ENCODE assay signal across 8 cellular contexts in the genomic region with DNA sequence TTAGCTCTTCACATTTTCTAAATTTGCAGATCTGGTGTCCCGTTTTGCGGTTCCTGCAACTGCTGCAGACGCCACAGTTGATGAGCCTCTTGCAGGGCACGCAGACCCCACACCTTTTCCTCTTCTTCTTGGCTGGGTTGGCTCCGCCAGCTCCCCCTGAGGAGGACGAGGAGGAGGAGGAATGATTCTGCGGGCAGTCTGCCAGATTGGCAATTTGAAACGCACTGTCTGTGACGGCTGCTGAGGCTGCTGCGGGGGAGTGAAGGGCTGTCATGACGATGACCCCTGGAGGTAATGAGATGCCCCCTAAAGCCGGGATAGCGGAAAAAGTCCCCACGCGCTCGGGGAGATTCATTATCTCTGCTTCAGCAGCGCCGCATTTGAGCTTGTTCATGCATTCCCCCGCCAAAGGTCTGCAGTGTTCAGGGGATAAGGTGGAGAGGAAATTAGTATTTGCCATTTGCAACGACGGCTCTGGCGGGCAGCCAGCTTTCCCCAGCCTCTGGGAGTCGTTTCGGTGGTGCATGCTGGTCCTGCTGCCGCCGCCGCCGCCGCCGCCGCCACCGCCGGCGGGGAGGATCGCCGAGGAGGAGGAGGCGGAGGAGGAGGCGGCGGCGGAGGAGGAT. TPM values are rescaled to one million over a fixed set of nuclear protein-coding genes. Genes with fewer than 3 reads are reported as not detected.
A peak's percentile ranks its signal among the peaks of the same experiment; 100 is the strongest.
DNase-seq lines count a peak whose midpoint lies in the region; ATAC-seq and TF ChIP-seq lines count a peak whose summit lies in the region.

No MANE protein-coding gene starts in this region.

- ATAC-seq in HG03066 (IDR thresholded peaks at IDR 0.05; ENCODE audit: low read depth, unreplicated experiment): peak; percentile 16
- ATAC-seq in left colon: peak; percentile 45

- TF ChIP-seq CTCF in WI38 (IDR thresholded peaks at IDR 0.05; ENCODE audit: low read depth, low read length): no peak

- H3K4me3 ChIP-seq in WI38 (ENCODE audit: low read depth, low read length): peak overlapping the region; percentile 60

- H3K27ac ChIP-seq in cingulate gyrus (ENCODE audit: low read depth, low read length): peak overlapping the region; percentile 85

- intact Hi-C loops in left colon (cut with DNase I, micrococcal nuclease): no loop called here

- peak in 5 of 6 experiments; percentile 8 to 45 (median 16) for DNase-seq in stimulated activated naive CD4-positive, alpha-beta T cell (lab: John Stamatoyannopoulos, UW)
- no peak for DNase-seq in stimulated activated naive CD4-positive, alpha-beta T cell treated with Interleukin-2 at 50 U/mL for 16 hours (lab: John Stamatoyannopoulos, UW)
- DNase-seq in NCI-H2171 (lab: John Stamatoyannopoulos, UW) (peak; percentile 20), left colon (peak; percentile 69 to 82)
- peak; percentile 8 for DNase-seq in stimulated activated CD4-positive, alpha-beta T cell treated with anti-CD3 and anti-CD28 coated beads, Interleukin-1b, Interleukin-23, amount 100 ng/mL, for 48 hours

RNA-seq across cellular contexts. Expression of gene CXXC4, which starts 3.8 kb away (rescaled TPM):
- 1 to 10 TPM; 1.4 to 2.1 TPM for total RNA-seq in left colon
